Comparison of ENCODE assay signal across 12 cellular contexts in the genomic region with DNA sequence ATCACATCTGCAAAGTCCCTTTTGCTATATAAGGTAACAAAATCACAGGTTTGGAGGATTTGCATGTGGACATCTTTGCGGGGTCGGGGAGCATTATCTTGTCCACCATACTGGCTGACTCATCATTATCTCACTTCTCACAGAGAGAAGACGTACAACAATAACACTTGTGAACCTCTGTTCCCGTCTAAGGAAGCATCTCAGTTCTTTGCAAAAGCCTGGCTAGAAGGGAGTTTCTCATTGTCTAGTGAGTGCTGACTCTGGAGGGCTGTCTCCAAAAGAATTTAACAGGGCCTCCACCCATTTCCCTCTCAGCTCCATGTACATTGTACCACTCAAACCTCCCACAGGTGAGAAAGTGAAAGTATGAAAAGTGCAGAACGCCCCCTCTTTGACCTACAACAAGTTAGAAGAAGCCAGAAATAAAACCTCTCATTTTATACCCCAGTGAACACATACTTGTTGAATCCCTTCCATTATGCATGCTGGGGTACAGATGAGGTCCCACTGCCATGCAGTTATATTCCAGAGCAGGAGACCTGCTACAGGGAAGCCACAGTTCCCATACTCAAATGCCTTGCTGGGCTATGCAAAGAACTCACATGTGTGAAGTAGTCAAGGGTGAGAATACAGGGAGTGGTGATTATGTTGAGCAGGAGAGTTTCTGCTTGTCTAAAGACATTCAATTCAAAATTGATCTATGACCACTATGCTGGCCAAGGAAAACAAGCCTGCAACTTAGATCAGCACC.
DNase-seq lines count a peak whose midpoint lies in the region; ATAC-seq and TF ChIP-seq lines count a peak whose summit lies in the region.
"Had no signal": no experiment of that assay in that cellular context is flagged by ENCODE, and none has a peak within 500 bp of the region (broad histone marks: within the 10 kb centered on the region; RNA-seq: fewer than 3 reads in every experiment).

No MANE protein-coding gene starts in this region.

- H3K4me1 ChIP-seq in suprapubic skin, result no peaks in the 10 kb centered on the region

- DNase-seq in HUDEP-2 (lab: John Stamatoyannopoulos, UW; ENCODE audit: unreplicated experiment in 76 of 76) (peak in 55 of 76 experiments; percentile 1 to 76 (median 39)), memory B cell (ENCODE audit: low spot score in 2 of 2) (no peak), iPS-NIHi7 (ENCODE audit: extremely low spot score) (no peak), C1 segment of cervical spinal cord (lab: John Stamatoyannopoulos, UW) (no peak), suprapubic skin (ENCODE audit: low spot score in 2 of 2) (no peak), COLO668 (lab: John Stamatoyannopoulos, UW; ENCODE audit: unreplicated experiment) (no peak)
- DNase-seq: endodermal cell, islet precursor cell, NCI-H2081, posterior cingulate gyrus had no signal

- no peak overlapping the region for H3K27ac ChIP-seq in suprapubic skin

- H3K4me3 ChIP-seq in suprapubic skin, result no peak overlapping the region

- ATAC-seq in GM18517 (IDR thresholded peaks at IDR 0.05; ENCODE audit: unreplicated experiment), result peak; percentile 80
- ATAC-seq in GM21619 (IDR thresholded peaks at IDR 0.05; ENCODE audit: unreplicated experiment), result peak; percentile 63
- peak; percentile 68 for ATAC-seq in memory B cell (ENCODE audit: low read depth)

- TF ChIP-seq POLR2A in suprapubic skin (IDR thresholded peaks at IDR 0.05), result no peak

- TF ChIP-seq EP300 in suprapubic skin (IDR thresholded peaks at IDR 0.05), result no peak

- peaks cover 13% of the 10 kb centered on the region for H3K9me3 Mint-ChIP-seq in memory B cell

- H3K27me3 Mint-ChIP-seq in memory B cell, result no peaks in the 10 kb centered on the region

- peak overlapping the region; percentile 73 for H3K4me3 Mint-ChIP-seq in memory B cell
- H3K4me3 Mint-ChIP-seq: endodermal cell had no signal

- peaks cover 9% of the 10 kb centered on the region for H3K36me3 Mint-ChIP-seq in memory B cell

- peaks cover 25% of the 10 kb centered on the region for H3K4me1 Mint-ChIP-seq in memory B cell
- H3K4me1 Mint-ChIP-seq: endodermal cell had no signal

- no peak for TF ChIP-seq CTCF in suprapubic skin (IDR thresholded peaks at IDR 0.05)

- H3K36me3 ChIP-seq in suprapubic skin, result no peaks in the 10 kb centered on the region

- H3K27ac Mint-ChIP-seq in memory B cell, result peak overlapping the region; percentile 69
- H3K27ac Mint-ChIP-seq: endodermal cell had no signal

- H3K9me3 ChIP-seq in suprapubic skin, result no peaks in the 10 kb centered on the region

- H3K27me3 ChIP-seq in suprapubic skin, result no peaks in the 10 kb centered on the region

- 88% methylated on average over 5 of the region's 5 CpGs for WGBS in suprapubic skin

Comparison
In these comparisons a context has a peak if more than half of its experiments do, and no peak if none do; other contexts are left out.
1. DNase-seq: peak in HUDEP-2 (55 of 76); none in memory B cell (0 of 2), iPS-NIHi7 (single experiment), C1 segment of cervical spinal cord (0 of 14), suprapubic skin (0 of 2) and COLO668 (single experiment).
2. Peak in every context shown above with its lines, with median percentiles within 50 percentile points of each other: ATAC-seq.